ENCODE assay signal across 8 cellular contexts in the genomic region with DNA sequence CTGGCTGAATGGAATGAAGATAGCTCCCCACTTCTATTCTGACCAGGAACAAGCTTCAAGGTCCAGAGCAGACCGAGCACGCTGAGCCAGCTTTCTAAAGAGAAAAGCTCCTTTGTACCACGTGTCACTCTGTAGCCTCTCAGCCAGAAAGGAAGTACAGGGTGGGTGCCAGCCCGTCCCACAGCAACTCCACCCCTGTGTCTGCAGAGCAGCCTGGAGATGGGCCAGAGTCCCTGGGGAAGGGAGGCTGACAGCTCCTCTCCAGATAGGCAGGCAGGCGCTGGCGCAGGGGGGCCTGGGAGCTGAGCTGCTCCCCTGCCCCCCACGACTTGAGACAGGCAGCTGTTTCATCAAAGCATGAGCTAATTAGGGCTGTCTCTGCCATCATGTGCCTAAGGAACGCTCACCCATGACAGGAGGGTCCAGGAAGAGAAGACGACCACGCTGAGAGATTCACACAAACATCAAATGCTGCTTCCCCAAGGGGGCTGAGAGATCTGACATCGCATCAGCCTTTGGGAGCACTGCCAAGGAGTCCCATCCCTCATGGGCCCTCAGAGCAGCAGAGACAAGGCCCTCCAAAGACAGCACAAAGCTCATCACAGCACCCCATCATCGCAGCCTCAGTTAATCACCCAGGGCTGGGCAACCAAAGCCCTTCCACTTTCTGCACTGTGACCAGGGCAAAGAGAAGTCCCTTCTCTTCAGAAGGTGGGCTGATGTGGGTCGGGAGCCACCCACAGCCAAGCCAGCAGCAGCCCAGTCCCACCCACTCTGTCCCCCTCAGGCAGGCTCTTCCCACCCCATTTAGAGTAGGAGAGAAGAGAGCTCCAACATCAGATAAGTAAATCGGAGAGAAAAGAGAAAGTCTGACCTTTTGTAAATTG.
A peak's percentile ranks its signal among the peaks of the same experiment; 100 is the strongest.
DNase-seq lines count a peak whose midpoint lies in the region; ATAC-seq and TF ChIP-seq lines count a peak whose summit lies in the region.

No MANE protein-coding gene starts in this region.

- no peaks in the 10 kb centered on the region for H3K27me3 ChIP-seq in breast epithelium

- ATAC-seq in T-helper 17 cell: peak; percentile 73
- peak; percentile 80 to 94 (median 90) for ATAC-seq in natural killer cell
- no peak for ATAC-seq in HG03442 (IDR thresholded peaks at IDR 0.05; ENCODE audit: unreplicated experiment)

- no peak overlapping the region for H3K27ac Mint-ChIP-seq in MCF 10A (ENCODE audit: low read depth, unreplicated experiment)
- H3K27ac Mint-ChIP-seq in T-helper 17 cell: peak overlapping the region; percentile 82
- peak overlapping the region; percentile 53 to 76 for H3K27ac Mint-ChIP-seq in natural killer cell

- H3K4me1 ChIP-seq in breast epithelium: peaks cover 8 to 22% of the 10 kb centered on the region in 2 donors

- peak in 1 of 2 donors; percentile 83 for DNase-seq in breast epithelium (ENCODE audit: low spot score in 2 of 2)
- no peak for DNase-seq in MCF 10A (ENCODE audit: unreplicated experiment)
- DNase-seq in LNCaP clone FGC (ENCODE audit: low read depth): peak; percentile 74
- no peak for DNase-seq in T-helper 17 cell
- DNase-seq in fibroblast of the conjunctiva (ENCODE audit: low read depth): peak; percentile 46
- DNase-seq in natural killer cell: no peak
- DNase-seq in stimulated activated CD4-positive, alpha-beta T cell treated with anti-CD3 and anti-CD28 coated beads, Interleukin-4, amount 100 ng/mL, for 1 hour: no peak

- H3K4me3 Mint-ChIP-seq in MCF 10A (ENCODE audit: unreplicated experiment): no peak overlapping the region
- peak overlapping the region; percentile 45 for H3K4me3 Mint-ChIP-seq in T-helper 17 cell
- peak overlapping the region; percentile 52 for H3K4me3 Mint-ChIP-seq in natural killer cell

- H3K36me3 Mint-ChIP-seq in MCF 10A (ENCODE audit: insufficient read depth, unreplicated experiment): peaks cover 24% of the 10 kb centered on the region
- H3K36me3 Mint-ChIP-seq in T-helper 17 cell (ENCODE audit: low read depth): peaks cover 2% of the 10 kb centered on the region
- H3K36me3 Mint-ChIP-seq in natural killer cell: no peaks in the 10 kb centered on the region

- BruUV-seq in MCF 10A (replicated peaks; lab: Mats Ljungman, UMichigan): no TSS peak

- POLR2A ChIA-PET in MCF 10A (lab: Yijun Ruan, JAX): no interaction called here

- H3K27me3 Mint-ChIP-seq in MCF 10A (ENCODE audit: insufficient read depth, unreplicated experiment) (no peaks in the 10 kb centered on the region), T-helper 17 cell (no peaks in the 10 kb centered on the region), natural killer cell (ENCODE audit: low read depth in 2 of 2) (peaks cover 0 to 3% of the 10 kb centered on the region in 2 donors)

- H3K9me3 Mint-ChIP-seq in MCF 10A (ENCODE audit: unreplicated experiment): no peaks in the 10 kb centered on the region
- H3K9me3 Mint-ChIP-seq in natural killer cell: no peaks in the 10 kb centered on the region

- peak overlapping the region in 1 of 3 donors; percentile 17 for H3K4me3 ChIP-seq in breast epithelium
- no peak overlapping the region for H3K4me3 ChIP-seq in LNCaP clone FGC (ENCODE audit: low read depth, low read length)

- no peaks in the 10 kb centered on the region for H3K9me3 ChIP-seq in breast epithelium
- H3K9me3 ChIP-seq in T-helper 17 cell (ENCODE audit: control insufficient read depth, low read length, poor library complexity, severe bottlenecking): no peaks in the 10 kb centered on the region

- H3K36me3 ChIP-seq in breast epithelium: no peaks in the 10 kb centered on the region

- no peak for TF ChIP-seq POLR2A in breast epithelium (IDR thresholded peaks at IDR 0.05)

- peak overlapping the region; percentile 72 to 74 for H3K27ac ChIP-seq in breast epithelium

- H3K4me1 Mint-ChIP-seq in MCF 10A (ENCODE audit: insufficient read depth, unreplicated experiment): no peaks in the 10 kb centered on the region
- peaks cover 16% of the 10 kb centered on the region for H3K4me1 Mint-ChIP-seq in T-helper 17 cell
- peaks cover 21 to 23% of the 10 kb centered on the region in 2 donors for H3K4me1 Mint-ChIP-seq in natural killer cell

- CTCF ChIA-PET in MCF 10A (lab: Yijun Ruan, JAX): interaction anchor here (0.6 to 1.0 kb wide), 4 partner anchors 9 to 282 kb away, joined by 3 read pairs; no protein-coding TSS in a partner anchor

- TF ChIP-seq CTCF in breast epithelium (IDR thresholded peaks at IDR 0.05): no peak
- no peak for TF ChIP-seq CTCF in MCF 10A (IDR thresholded peaks at IDR 0.05; ENCODE audit: unreplicated experiment)
- TF ChIP-seq CTCF in LNCaP clone FGC (IDR thresholded peaks at IDR 0.05; ENCODE audit: control insufficient read depth, extremely low read depth, insufficient read depth): no peak
- no peak for TF ChIP-seq CTCF in natural killer cell (IDR thresholded peaks at IDR 0.05)

- intact Hi-C loops in breast epithelium (cut with DNase I; ENCODE audit: low total_unique reads) (no loop called here), MCF 10A (cut with micrococcal nuclease) (no loop called here), natural killer cell (cut with micrococcal nuclease) (no loop called here)

Comparison
In these comparisons a context has a peak if more than half of its experiments do, and no peak if none do; other contexts are left out.
1. DNase-seq: peak in LNCaP clone FGC (single experiment) and fibroblast of the conjunctiva (single experiment); none in MCF 10A (single experiment), T-helper 17 cell (0 of 3), natural killer cell (single experiment) and stimulated activated CD4-positive, alpha-beta T cell treated with anti-CD3 and anti-CD28 coated beads, Interleukin-4, amount 100 ng/mL, for 1 hour (single experiment).